Comparison of ENCODE assay signal across 8 cellular contexts in the genomic region with DNA sequence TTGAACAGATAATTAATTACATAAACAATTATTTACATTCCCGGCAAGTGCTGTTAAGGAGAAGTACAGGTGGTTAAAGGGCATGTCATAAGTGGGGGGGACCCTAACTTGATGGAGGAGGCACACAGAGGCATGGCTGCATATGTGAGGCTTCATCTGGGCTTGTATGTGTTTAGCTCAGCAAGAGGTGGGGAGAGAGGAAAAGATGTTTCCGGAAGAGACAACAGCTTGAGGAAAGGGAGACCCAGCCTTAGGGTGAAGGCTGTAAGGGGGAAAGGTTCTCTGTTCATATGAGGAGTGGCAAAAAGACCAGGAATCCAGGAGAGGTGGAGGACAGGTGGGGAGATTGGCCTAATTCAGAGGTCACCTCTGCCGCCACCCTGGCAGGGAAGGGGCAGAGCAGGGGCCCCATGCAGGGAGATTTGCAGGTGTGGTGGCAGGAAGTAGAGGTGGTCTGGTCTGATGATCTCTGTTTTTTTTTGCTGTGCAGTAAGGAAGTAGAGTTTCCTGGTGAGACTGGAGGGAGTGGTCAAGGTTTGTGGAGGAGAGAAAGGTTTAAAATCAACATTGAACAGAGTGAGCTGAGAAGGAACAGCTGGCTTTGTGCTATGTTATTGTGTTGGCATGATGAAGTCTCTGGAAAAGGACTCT. TPM values are rescaled to one million over a fixed set of nuclear protein-coding genes. Genes with fewer than 3 reads are reported as not detected.
DNase-seq lines count a peak whose midpoint lies in the region; ATAC-seq, FAIRE-seq and TF ChIP-seq lines count a peak whose summit lies in the region.

No MANE protein-coding gene starts in this region.

- DNase-seq in GM13977 (ENCODE audit: low spot score) (peak; percentile 32), lower lobe of right lung (no peak), frontal cortex (ENCODE audit: low spot score in 2 of 2) (no peak), hippocampal formation (lab: John Stamatoyannopoulos, UW) (no peak), HPDE6-E6E7 (ENCODE audit: extremely low spot score) (no peak)
- no peak for DNase-seq in effector memory CD8-positive, alpha-beta T cell

- no peaks in the 10 kb centered on the region for H3K27me3 ChIP-seq in lower lobe of right lung (ENCODE audit: low read depth)

- peaks cover 6% of the 10 kb centered on the region for H3K36me3 Mint-ChIP-seq in effector memory CD8-positive, alpha-beta T cell (ENCODE audit: insufficient read depth)

- peaks cover 73 to 81% of the 10 kb centered on the region in 2 donors for H3K4me1 Mint-ChIP-seq in effector memory CD8-positive, alpha-beta T cell (ENCODE audit: low read depth in 2 of 2)

- no peaks in the 10 kb centered on the region for H3K9me3 Mint-ChIP-seq in effector memory CD8-positive, alpha-beta T cell

- H3K27me3 Mint-ChIP-seq in effector memory CD8-positive, alpha-beta T cell: no peaks in the 10 kb centered on the region

- TF ChIP-seq CTCF in GM13977 (IDR thresholded peaks at IDR 0.05; ENCODE audit: extremely low read depth, insufficient read depth, missing control alignments) (no peak), lower lobe of right lung (IDR thresholded peaks at IDR 0.05) (no peak)

- in situ Hi-C loops in GM13977 (cut with MboI; ENCODE audit: low pct_unique_long_range_greater_than_20kb, low sequenced_read_pairs, unreplicated experiment): loop anchor here (25.0 kb wide), 1 partner anchor 327 kb away; no protein-coding TSS in a partner anchor

- intact Hi-C loops in lower lobe of right lung (cut with DNase I): no loop called here

- FAIRE-seq in frontal cortex (lab: Jason Lieb, UNC): no peak

- no peaks in the 10 kb centered on the region for H3K4me1 ChIP-seq in lower lobe of right lung

- H3K9me3 ChIP-seq in lower lobe of right lung: no peaks in the 10 kb centered on the region

- H3K4me3 Mint-ChIP-seq in effector memory CD8-positive, alpha-beta T cell: peak overlapping the region; percentile 69 to 71

- no peak overlapping the region for H3K27ac ChIP-seq in lower lobe of right lung

- H3K27ac Mint-ChIP-seq in effector memory CD8-positive, alpha-beta T cell: peak overlapping the region; percentile 76 to 81

- ATAC-seq in GM21367 (IDR thresholded peaks at IDR 0.05; ENCODE audit: unreplicated experiment) (peak; percentile 83), HG03457 (IDR thresholded peaks at IDR 0.05; ENCODE audit: unreplicated experiment) (peak; percentile 77), lower lobe of right lung (no peak)
- ATAC-seq in effector memory CD8-positive, alpha-beta T cell (replicated peaks): peak; percentile 79

- H3K36me3 ChIP-seq in lower lobe of right lung: no peaks in the 10 kb centered on the region

- H3K4me3 ChIP-seq in lower lobe of right lung: no peak overlapping the region

RNA-seq across cellular contexts. Expression of a gene that starts 9.0 kb away (rescaled TPM):
- total RNA-seq in lower lobe of right lung: 8.8 TPM
- total RNA-seq in frontal cortex: 16.3 TPM

Comparison
In these comparisons a context has a peak if more than half of its experiments do, and no peak if none do; other contexts are left out.
1. ATAC-seq: peak in GM21367 (single experiment), HG03457 (single experiment) and effector memory CD8-positive, alpha-beta T cell (single experiment); none in lower lobe of right lung (0 of 2).